Comparison of ENCODE assay signal across 29 cellular contexts in the genomic region with DNA sequence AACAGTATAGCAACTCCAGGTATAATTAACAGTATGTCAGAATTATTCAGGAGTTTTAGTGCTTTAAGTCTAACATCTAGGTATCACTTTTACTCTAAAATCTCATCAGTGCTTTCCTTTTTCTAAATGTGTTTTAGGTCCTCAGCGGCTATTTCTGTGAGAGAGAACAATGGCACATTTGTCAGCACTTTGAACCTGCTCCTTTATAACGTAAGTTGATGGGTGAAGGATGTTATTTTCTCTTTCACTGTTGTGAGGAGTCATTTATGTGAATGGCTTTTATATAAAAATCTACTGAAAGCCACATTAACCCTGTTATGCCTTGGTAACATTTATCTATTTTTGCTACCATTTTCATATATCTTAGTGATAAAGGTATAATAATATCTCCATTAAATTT. TPM values are rescaled to one million over a fixed set of nuclear protein-coding genes. Genes with fewer than 3 reads are reported as not detected.
"Had no signal": no experiment of that assay in that cellular context is flagged by ENCODE, and none has a peak within 500 bp of the region (broad histone marks: within the 10 kb centered on the region; RNA-seq: fewer than 3 reads in every experiment).

No MANE protein-coding gene starts in this region.

- H3K27me3 ChIP-seq: left lung, neural progenitor cell, neutrophil, right atrium auricular region, right lobe of liver, suprapubic skin, tibial artery, upper lobe of left lung, vagina had no signal

- H3K9me3 ChIP-seq: left lung, lower lobe of right lung, neutrophil, right atrium auricular region, right lobe of liver, suprapubic skin, thoracic aorta, tibial artery, upper lobe of left lung, vagina had no signal

- H2AFZ ChIP-seq: neural progenitor cell, parathyroid adenoma had no signal

- H3K4me2 ChIP-seq: neural progenitor cell, smooth muscle cell had no signal

- H3K27ac ChIP-seq: left lung, lower lobe of right lung, neural progenitor cell, neutrophil, parathyroid adenoma, right atrium auricular region, right lobe of liver, suprapubic skin, thoracic aorta, tibial artery, upper lobe of left lung, vagina had no signal

- DNase-seq: hypothalamus; immature natural killer cell; kidney; left colon; left lung; lower lobe of right lung; mammary epithelial cell; mesenchymal stem cell; naive thymus-derived CD8-positive, alpha-beta T cell; occipital lobe; right lobe of liver; stimulated activated CD4-positive, alpha-beta T cell treated with anti-CD3 and anti-CD28 coated beads, Interleukin-15, amount 100 ng/mL, for 24 hours; stimulated activated CD4-positive, alpha-beta T cell treated with anti-CD3 and anti-CD28 coated beads, Interleukin-2, amount 100 ng/mL, for 24 hours; stimulated activated CD4-positive, alpha-beta T cell treated with anti-CD3 and anti-CD28 coated beads, Interleukin-4, amount 100 ng/mL, for 1 hour; stimulated activated naive CD4-positive, alpha-beta T cell; tibial artery; upper lobe of left lung had no signal

- H3K79me2 ChIP-seq: parathyroid adenoma had no signal

- H3K4me1 ChIP-seq: left lung, lower lobe of right lung, parathyroid adenoma, right atrium auricular region, right lobe of liver, suprapubic skin, tibial artery, upper lobe of left lung, vagina had no signal

- H3K36me3 ChIP-seq: left lung, lower lobe of right lung, neural progenitor cell, neutrophil, right atrium auricular region, right lobe of liver, suprapubic skin, thoracic aorta, tibial artery, upper lobe of left lung, vagina had no signal

- H3K9ac ChIP-seq: neural progenitor cell, parathyroid adenoma had no signal

- H3K4me3 ChIP-seq: left lung, lower lobe of right lung, neural progenitor cell, right atrium auricular region, right lobe of liver, smooth muscle cell, suprapubic skin, thoracic aorta, tibial artery, upper lobe of left lung, vagina had no signal

RNA-seq across cellular contexts. Expression of gene ZPLD1, which starts 22.8 kb away (rescaled TPM):
- total RNA-seq: left colon; lower lobe of right lung; naive thymus-derived CD8-positive, alpha-beta T cell; occipital lobe; osteocyte; right atrium auricular region; skeletal muscle tissue; smooth muscle cell; subcutaneous adipose tissue; thoracic aorta; upper lobe of left lung; vagina had no signal
- polyA plus RNA-seq: immature natural killer cell; naive thymus-derived CD8-positive, alpha-beta T cell; urinary bladder had no signal
